In the genomic region with DNA sequence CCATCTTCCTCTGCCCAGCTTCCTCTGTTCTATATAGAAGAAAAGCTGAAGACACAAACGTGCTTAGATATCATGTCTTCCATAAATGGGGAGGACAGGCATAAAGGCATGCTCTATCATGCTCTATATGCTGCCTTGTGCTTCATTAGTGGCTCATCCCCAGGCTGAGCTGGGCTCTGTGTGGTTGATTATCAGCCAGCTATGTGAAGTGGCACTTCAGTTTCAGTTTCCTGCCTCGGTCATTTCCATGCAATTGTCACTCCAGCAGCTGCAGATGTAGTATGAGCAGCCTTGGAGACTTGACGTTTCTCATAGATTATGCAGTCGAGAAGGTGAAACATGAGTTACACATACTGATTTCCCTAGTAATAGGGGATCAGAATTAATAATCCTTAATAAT, we compare ENCODE assay signal across 13 cellular contexts.
A peak's percentile ranks its signal among the peaks of the same experiment; 100 is the strongest.
DNase-seq lines count a peak whose midpoint lies in the region; ATAC-seq and TF ChIP-seq lines count a peak whose summit lies in the region.
"Had no signal": no experiment of that assay in that cellular context is flagged by ENCODE, and none has a peak within 500 bp of the region (broad histone marks: within the 10 kb centered on the region; RNA-seq: fewer than 3 reads in every experiment).

No MANE protein-coding gene starts in this region.

- H3K79me2 ChIP-seq in OCI-LY7 (ENCODE audit: insufficient read depth, low read depth, low read length) = no peaks in the 10 kb centered on the region

- H3K9me3 ChIP-seq in OCI-LY7 (ENCODE audit: low read length) = no peaks in the 10 kb centered on the region
- H3K9me3 ChIP-seq: gastroesophageal sphincter had no signal

- 0 out of 2 replicates have a peak overlapping the region, but pooled peaks have one; percentile 41 for H2AFZ ChIP-seq in OCI-LY7 (ENCODE audit: low read length)

- no peak overlapping the region for H3K4me3 ChIP-seq in OCI-LY7 (ENCODE audit: low read depth, low read length, poor library complexity, severe bottlenecking)
- H3K4me3 ChIP-seq: gastroesophageal sphincter had no signal

- POLR2A ChIA-PET in OCI-LY7 (lab: Charles Lee) = interaction anchor here (1.3 kb wide), 1 partner anchor 8 kb away, joined by 4 read pairs; no protein-coding TSS in a partner anchor

- intact Hi-C loops in OCI-LY7 (cut with micrococcal nuclease; ENCODE audit: unreplicated experiment) = no loop called here

- H3K4me2 ChIP-seq in OCI-LY7 (ENCODE audit: low read length) = no peak overlapping the region

- BruUV-seq in OCI-LY7 (replicated peaks; lab: Mats Ljungman, UMichigan) = no TSS peak

- TF ChIP-seq CTCF in OCI-LY7 (conservative IDR thresholded peaks at IDR 0.05; ENCODE audit: low read length) = no peak

- DNase-seq in OCI-LY7 (ENCODE audit: low spot score) (peak; percentile 5), LoVo (ENCODE audit: low spot score) (no peak)
- no peak for DNase-seq in activated effector memory CD4-positive, alpha-beta T cell treated with Interleukin-2 at 50 U/mL for 16 hours
- DNase-seq: activated CD4-positive, alpha-beta T cell treated with anti-CD3 and anti-CD28 coated beads, Interleukin-2, amount 10 ng/mL, durations not matched to agents 7 days and 5 days; substantia nigra; T-helper 1 cell had no signal

- H3K36me3 ChIP-seq in OCI-LY7 (ENCODE audit: insufficient read depth, low read length) = no peaks in the 10 kb centered on the region; the same call in 1 of the 2 replicates
- H3K36me3 ChIP-seq: gastroesophageal sphincter had no signal

- CTCF ChIA-PET in OCI-LY7 (lab: Charles Lee; ENCODE audit: unreplicated experiment) = no interaction called here

- H3K9me2 ChIP-seq in OCI-LY7 (ENCODE audit: insufficient read depth, low read length) = no peaks in the 10 kb centered on the region

- H3K4me1 ChIP-seq in OCI-LY7 (ENCODE audit: insufficient read depth, low read length, poor library complexity, severe bottlenecking) = peaks cover 18% of the 10 kb centered on the region
- H3K4me1 ChIP-seq: gastroesophageal sphincter had no signal

- peak; percentile 70 for ATAC-seq in GM18517 (IDR thresholded peaks at IDR 0.05; ENCODE audit: unreplicated experiment)
- ATAC-seq in GM21447 (IDR thresholded peaks at IDR 0.05; ENCODE audit: unreplicated experiment) = peak; percentile 93
- ATAC-seq in HG03442 (IDR thresholded peaks at IDR 0.05; ENCODE audit: unreplicated experiment) = peak; percentile 82
- ATAC-seq in HG02884 (IDR thresholded peaks at IDR 0.05; ENCODE audit: unreplicated experiment) = no peak
- no peak for ATAC-seq in GM21717 (IDR thresholded peaks at IDR 0.05; ENCODE audit: unreplicated experiment)
- ATAC-seq: gastroesophageal sphincter, sciatic nerve had no signal

- no peak overlapping the region for H3K27ac ChIP-seq in OCI-LY7 (ENCODE audit: low read depth, low read length, poor library complexity, severe bottlenecking)
- H3K27ac ChIP-seq: gastroesophageal sphincter had no signal

- H4K20me1 ChIP-seq in OCI-LY7 (ENCODE audit: insufficient read depth, low read length) = no peaks in the 10 kb centered on the region

Comparison
In these comparisons a context has a peak if more than half of its experiments do, and no peak if none do; other contexts are left out.
1. ATAC-seq: peak in GM18517 (single experiment), GM21447 (single experiment) and HG03442 (single experiment); none in HG02884 (single experiment) and GM21717 (single experiment).